In genomic region chr13:23850134-23850533, GRCh38 we compare ENCODE assay signal across 18 cellular contexts. TPM values are rescaled to one million over a fixed set of nuclear protein-coding genes. Genes with fewer than 3 reads are reported as not detected.
DNase-seq lines count a peak whose midpoint lies in the region; ATAC-seq and TF ChIP-seq lines count a peak whose summit lies in the region.
"Had no signal": no experiment of that assay in that cellular context is flagged by ENCODE, and none has a peak within 500 bp of the region (broad histone marks: within the 10 kb centered on the region; RNA-seq: fewer than 3 reads in every experiment).

No MANE protein-coding gene starts in this region.

- H3K4me3 ChIP-seq in PC-3 (ENCODE audit: low read length) = no peak overlapping the region

- no peaks in the 10 kb centered on the region for H3K9me2 ChIP-seq in PC-3 (replicated peaks; ENCODE audit: low read length)

- no peaks in the 10 kb centered on the region for H4K20me1 ChIP-seq in PC-3 (ENCODE audit: low read length)

- TF ChIP-seq CTCF in PC-3 (conservative IDR thresholded peaks at IDR 0.05; ENCODE audit: low read depth, low read length) (no peak), foreskin keratinocyte (conservative IDR thresholded peaks at IDR 0.05) (no peak), GM10248 (IDR thresholded peaks at IDR 0.05; ENCODE audit: control extremely low read depth, extremely low read depth, low read depth, missing control alignments) (no peak)

- H3K9ac ChIP-seq in PC-3 (ENCODE audit: low read length) = no peak overlapping the region

- H3K27me3 ChIP-seq in PC-3 (ENCODE audit: low read length) = no peaks in the 10 kb centered on the region
- no peaks in the 10 kb centered on the region for H3K27me3 ChIP-seq in foreskin keratinocyte

- H3K4me1 ChIP-seq in PC-3 (ENCODE audit: insufficient read depth, low read length) (peaks cover 18% of the 10 kb centered on the region), foreskin keratinocyte (peaks cover 28% of the 10 kb centered on the region)

- no peaks in the 10 kb centered on the region for H3K79me2 ChIP-seq in PC-3 (ENCODE audit: low read length)

- peak overlapping the region; percentile 9 for H3K27ac ChIP-seq in PC-3 (ENCODE audit: low read length)
- peak overlapping the region; percentile 77 for H3K27ac ChIP-seq in foreskin keratinocyte
- H3K27ac ChIP-seq in caudate nucleus (ENCODE audit: low read depth, low read length) = no peak overlapping the region

- no peak overlapping the region for H2AFZ ChIP-seq in PC-3 (ENCODE audit: low read length)

- no peak overlapping the region for H3K27ac Mint-ChIP-seq in stimulated activated naive CD8-positive, alpha-beta T cell treated with anti-CD3 and anti-CD28 coated beads, Interleukin-15, amount 100 ng/mL, for 72 hours
- no peak overlapping the region for H3K27ac Mint-ChIP-seq in activated CD8-positive, alpha-beta memory T cell treated with anti-CD3 and anti-CD28 coated beads, Interleukin-2, amount 10 ng/mL, durations not matched to agents 7 days and 5 days
- H3K27ac Mint-ChIP-seq: CD4-positive, alpha-beta T cell; IgD-negative memory B cell had no signal

- ATAC-seq in stimulated activated naive CD8-positive, alpha-beta T cell treated with anti-CD3 and anti-CD28 coated beads, Interleukin-15, Interleukin-2, amounts not matched to agents 100 U/mL and 50 U/mL, for 24 hours = peak; percentile 52
- no peak for ATAC-seq in stimulated activated naive CD8-positive, alpha-beta T cell treated with anti-CD3 and anti-CD28 coated beads, Interleukin-15, amount 100 ng/mL, for 72 hours
- no peak for ATAC-seq in PC-3
- ATAC-seq in foreskin keratinocyte = no peak
- no peak for ATAC-seq in activated CD8-positive, alpha-beta memory T cell treated with anti-CD3 and anti-CD28 coated beads, Interleukin-2, amount 10 ng/mL, durations not matched to agents 7 days and 5 days

- peaks cover 6% of the 10 kb centered on the region for H3K4me1 Mint-ChIP-seq in stimulated activated naive CD8-positive, alpha-beta T cell treated with anti-CD3 and anti-CD28 coated beads, Interleukin-15, amount 100 ng/mL, for 72 hours
- no peaks in the 10 kb centered on the region for H3K4me1 Mint-ChIP-seq in activated CD8-positive, alpha-beta memory T cell treated with anti-CD3 and anti-CD28 coated beads, Interleukin-2, amount 10 ng/mL, durations not matched to agents 7 days and 5 days
- H3K4me1 Mint-ChIP-seq: H9 had no signal

- no peak overlapping the region for H3K4me3 Mint-ChIP-seq in stimulated activated naive CD8-positive, alpha-beta T cell treated with anti-CD3 and anti-CD28 coated beads, Interleukin-15, amount 100 ng/mL, for 72 hours
- H3K4me3 Mint-ChIP-seq in activated CD8-positive, alpha-beta memory T cell treated with anti-CD3 and anti-CD28 coated beads, Interleukin-2, amount 10 ng/mL, durations not matched to agents 7 days and 5 days = no peak overlapping the region
- H3K4me3 Mint-ChIP-seq: CD4-positive, alpha-beta T cell; H9; IgD-negative memory B cell had no signal

- POLR2A ChIA-PET in PC-3 (lab: Charles Lee; ENCODE audit: unreplicated experiment) (interaction anchor here (0.7 kb wide), 1 partner anchor 107 kb away, joined by 4 read pairs; no protein-coding TSS in a partner anchor), GM10248 (lab: Yijun Ruan, JAX) (no interaction called here)

- CTCF ChIA-PET in PC-3 (lab: Charles Lee) (no interaction called here), GM10248 (lab: Yijun Ruan, JAX) (interaction anchor here (0.8 to 2.7 kb wide), 8 partner anchors 9 to 84 kb away, joined by 3 to 10 read pairs (median 4); no protein-coding TSS in a partner anchor)
- CTCF ChIA-PET in activated CD8-positive, alpha-beta memory T cell treated with anti-CD3 and anti-CD28 coated beads, Interleukin-2, amount 10 ng/mL, durations not matched to agents 7 days and 5 days (lab: Charles Lee) = interaction anchor here (1.0 kb wide), 1 partner anchor 39 kb away, joined by 3 read pairs; the partner anchor contains the start of gene MIPEP

- H3K9me3 Mint-ChIP-seq in stimulated activated naive CD8-positive, alpha-beta T cell treated with anti-CD3 and anti-CD28 coated beads, Interleukin-15, amount 100 ng/mL, for 72 hours = no peaks in the 10 kb centered on the region
- no peaks in the 10 kb centered on the region for H3K9me3 Mint-ChIP-seq in activated CD8-positive, alpha-beta memory T cell treated with anti-CD3 and anti-CD28 coated beads, Interleukin-2, amount 10 ng/mL, durations not matched to agents 7 days and 5 days (ENCODE audit: low read depth)
- H3K9me3 Mint-ChIP-seq: CD4-positive, alpha-beta T cell; H9 had no signal

- no peaks in the 10 kb centered on the region for H3F3A ChIP-seq in PC-3 (ENCODE audit: low read length, unreplicated experiment)

- H3K9me3 ChIP-seq in PC-3 (ENCODE audit: low read length) = no peaks in the 10 kb centered on the region

- H3K36me3 ChIP-seq in PC-3 (ENCODE audit: low read depth, low read length) = no peaks in the 10 kb centered on the region

- intact Hi-C loops in PC-3 (cut with micrococcal nuclease) = no loop called here

- no peaks in the 10 kb centered on the region for H3K27me3 Mint-ChIP-seq in stimulated activated naive CD8-positive, alpha-beta T cell treated with anti-CD3 and anti-CD28 coated beads, Interleukin-15, amount 100 ng/mL, for 72 hours
- no peaks in the 10 kb centered on the region for H3K27me3 Mint-ChIP-seq in activated CD8-positive, alpha-beta memory T cell treated with anti-CD3 and anti-CD28 coated beads, Interleukin-2, amount 10 ng/mL, durations not matched to agents 7 days and 5 days
- H3K27me3 Mint-ChIP-seq: CD4-positive, alpha-beta T cell had no signal

- BruUV-seq in PC-3 (replicated peaks; lab: Mats Ljungman, UMichigan) = no TSS peak

- DNase-seq in stimulated activated naive CD8-positive, alpha-beta T cell treated with anti-CD3 and anti-CD28 coated beads, Interleukin-15, Interleukin-2, amounts not matched to agents 100 U/mL and 50 U/mL, for 24 hours = no peak
- no peak for DNase-seq in stimulated activated naive CD8-positive, alpha-beta T cell treated with anti-CD3 and anti-CD28 coated beads, Interleukin-15, amount 100 ng/mL, for 72 hours
- DNase-seq in PC-3 = no peak
- DNase-seq in foreskin keratinocyte = no peak
- no peak for DNase-seq in NCI-H526 (lab: John Stamatoyannopoulos, UW)
- no peak for DNase-seq in caudate nucleus (lab: John Stamatoyannopoulos, UW)
- DNase-seq in activated CD8-positive, alpha-beta memory T cell treated with anti-CD3 and anti-CD28 coated beads, Interleukin-2, amount 10 ng/mL, durations not matched to agents 7 days and 5 days = no peak
- DNase-seq in GM10248 (ENCODE audit: extremely low spot score) = no peak
- DNase-seq: 8988T; AML-193; C1 segment of cervical spinal cord; Calu3; CD4-positive, alpha-beta T cell; DMS79; GOT3; H9 had no signal

- no peak overlapping the region for H3K4me2 ChIP-seq in PC-3 (ENCODE audit: low read length)

- H3K36me3 Mint-ChIP-seq in activated CD8-positive, alpha-beta memory T cell treated with anti-CD3 and anti-CD28 coated beads, Interleukin-2, amount 10 ng/mL, durations not matched to agents 7 days and 5 days = peaks cover 2% of the 10 kb centered on the region

RNA-seq across cellular contexts. Expression of gene MIPEP, which starts 39.1 kb away (rescaled TPM):
- total RNA-seq in PC-3 (2014; rRNA removed) (30.5 and 31.0 TPM in 2 replicates), foreskin keratinocyte (23.7 and 29.2 TPM in 2 replicates)
- 24.1 and 27.2 TPM in 2 replicates for polyA plus RNA-seq in foreskin keratinocyte
- 10 to 100 TPM; 10.5 to 11.4 TPM for total RNA-seq in activated CD8-positive, alpha-beta memory T cell treated with anti-CD3 and anti-CD28 coated beads, Interleukin-2, amount 10 ng/mL, durations not matched to agents 7 days and 5 days

RNA-seq across cellular contexts. Expression of gene C1QTNF9B, which starts 47.2 kb away (rescaled TPM):
- total RNA-seq in PC-3 (2014; rRNA removed) (0.23 TPM in 1 of 2 replicates, not detected in the other), foreskin keratinocyte (not detected in 2 replicates)
- polyA plus RNA-seq in foreskin keratinocyte = not detected in 2 replicates
- not detected for total RNA-seq in activated CD8-positive, alpha-beta memory T cell treated with anti-CD3 and anti-CD28 coated beads, Interleukin-2, amount 10 ng/mL, durations not matched to agents 7 days and 5 days
- total RNA-seq: Calu3; CD4-positive, alpha-beta T cell; G401; H9 had no signal
- polyA plus RNA-seq: IgD-negative memory B cell had no signal
